Comparison of ENCODE assay signal across 9 cellular contexts in genomic region chr6:31680226-31680840, GRCh38. TPM values are rescaled to one million over a fixed set of nuclear protein-coding genes. Genes with fewer than 3 reads are reported as not detected.
DNase-seq lines count a peak whose midpoint lies in the region; ATAC-seq and TF ChIP-seq lines count a peak whose summit lies in the region.
"Had no signal": no experiment of that assay in that cellular context is flagged by ENCODE, and none has a peak within 500 bp of the region (broad histone marks: within the 10 kb centered on the region; RNA-seq: fewer than 3 reads in every experiment).

No MANE protein-coding gene starts in this region.

- peak overlapping the region; percentile 10 for H3K27ac Mint-ChIP-seq in activated naive CD4-positive, alpha-beta T cell treated with anti-CD3 and anti-CD28 coated beads, Interleukin-2, amount 10 ng/mL, durations not matched to agents 7 days and 5 days

- H3K9me3 Mint-ChIP-seq in activated naive CD4-positive, alpha-beta T cell treated with anti-CD3 and anti-CD28 coated beads, Interleukin-2, amount 10 ng/mL, durations not matched to agents 7 days and 5 days, result no peaks in the 10 kb centered on the region

- CTCF ChIA-PET in activated naive CD4-positive, alpha-beta T cell treated with anti-CD3 and anti-CD28 coated beads, Interleukin-2, amount 10 ng/mL, durations not matched to agents 7 days and 5 days (lab: Charles Lee), result interaction anchor here (0.7 to 1.6 kb wide), 11 partner anchors 11 to 271 kb away, joined by 3 to 9 read pairs (median 3); no protein-coding TSS in a partner anchor

- H3K4me3 ChIP-seq in body of pancreas (no peak overlapping the region), mucosa of stomach (ENCODE audit: low read length) (no peak overlapping the region), transverse colon (peak overlapping the region in 2 of 4 donors; percentile 43 to 63)

- no peaks in the 10 kb centered on the region for H3K36me3 ChIP-seq in body of pancreas (replicated peaks in 1 of 2; ENCODE audit: insufficient read depth in 1 of 2, low read depth in 2 of 2)
- H3K36me3 ChIP-seq in mucosa of stomach (ENCODE audit: control insufficient read depth, insufficient read depth, low read length), result no peaks in the 10 kb centered on the region
- no peaks in the 10 kb centered on the region for H3K36me3 ChIP-seq in transverse colon
- H3K36me3 ChIP-seq: right atrium auricular region had no signal

- intact Hi-C loops in body of pancreas (cut with DNase I), result loop anchor here (5.0 kb wide), 1 partner anchor 272 kb away; no protein-coding TSS in a partner anchor
- intact Hi-C loops in transverse colon (cut with DNase I; ENCODE audit: low total_unique reads), result loop anchor here (10.0 kb wide), 1 partner anchor 154 kb away; no protein-coding TSS in a partner anchor

- H3K4me1 ChIP-seq in body of pancreas (peaks cover 27% of the 10 kb centered on the region), mucosa of stomach (ENCODE audit: control insufficient read depth, insufficient read depth, low read length) (peaks cover 19% of the 10 kb centered on the region), transverse colon (peaks cover 5 to 26% (median 11%) of the 10 kb centered on the region in 4 donors)

- H3K4me1 Mint-ChIP-seq in activated naive CD4-positive, alpha-beta T cell treated with anti-CD3 and anti-CD28 coated beads, Interleukin-2, amount 10 ng/mL, durations not matched to agents 7 days and 5 days, result peaks cover 37% of the 10 kb centered on the region

- peaks cover 14% of the 10 kb centered on the region for H3K27me3 Mint-ChIP-seq in activated naive CD4-positive, alpha-beta T cell treated with anti-CD3 and anti-CD28 coated beads, Interleukin-2, amount 10 ng/mL, durations not matched to agents 7 days and 5 days

- no peak for TF ChIP-seq EP300 in transverse colon (IDR thresholded peaks at IDR 0.05; ENCODE audit: low read depth)

- H3K9me3 ChIP-seq in body of pancreas (no peaks in the 10 kb centered on the region), mucosa of stomach (ENCODE audit: control insufficient read depth, low read length) (no peaks in the 10 kb centered on the region), transverse colon (no peaks in the 10 kb centered on the region)
- H3K9me3 ChIP-seq: right atrium auricular region had no signal

- no peak for TF ChIP-seq CTCF in body of pancreas (IDR thresholded peaks at IDR 0.05)
- TF ChIP-seq CTCF in transverse colon (IDR thresholded peaks at IDR 0.05), result no peak

- TF ChIP-seq POLR2A in body of pancreas (IDR thresholded peaks at IDR 0.05) (no peak), transverse colon (IDR thresholded peaks at IDR 0.05) (no peak)

- in situ Hi-C loops in transverse colon (cut with MboI; ENCODE audit: low pct_ligation_motif_present in 1 of 4, low pct_unique_long_range_greater_than_20kb in 1 of 4, low sequenced_read_pairs in 3 of 4) (loop anchor here in 1 of 4 donors (10.0 kb wide), 1 partner anchor 84 kb away; the partner anchor contains the start of gene SAPCD1), G401 (cut with HindIII; ENCODE audit: low sequenced_read_pairs) (no loop called here)

- no peak for DNase-seq in activated naive CD4-positive, alpha-beta T cell treated with anti-CD3 and anti-CD28 coated beads, Interleukin-2, amount 10 ng/mL, durations not matched to agents 7 days and 5 days
- no peak for DNase-seq in activated naive CD4-positive, alpha-beta T cell (lab: John Stamatoyannopoulos, UW)
- no peak for DNase-seq in body of pancreas
- DNase-seq in transverse colon, result no peak
- DNase-seq in NCI-H226, result no peak
- no peak for DNase-seq in G401 (ENCODE audit: low spot score)

- peak overlapping the region; percentile 72 for H3K4me3 Mint-ChIP-seq in activated naive CD4-positive, alpha-beta T cell treated with anti-CD3 and anti-CD28 coated beads, Interleukin-2, amount 10 ng/mL, durations not matched to agents 7 days and 5 days

- H3K9ac ChIP-seq in mucosa of stomach (ENCODE audit: low read length), result peak overlapping the region; percentile 41

- H3K27me3 ChIP-seq in body of pancreas, result no peaks in the 10 kb centered on the region
- no peaks in the 10 kb centered on the region for H3K27me3 ChIP-seq in mucosa of stomach (ENCODE audit: control insufficient read depth, insufficient read depth, low read length)
- H3K27me3 ChIP-seq in transverse colon, result no peaks in the 10 kb centered on the region
- H3K27me3 ChIP-seq: right atrium auricular region had no signal

- WGBS in body of pancreas, 2 donors, result 22 to 26% methylated on average over 4 to 6 of the region's 6 CpGs
- WGBS in transverse colon (ENCODE audit: low coverage in 1 of 2), 2 donors, result 0 to 39% methylated on average over 2 to 5 of the region's 6 CpGs

- peaks cover 7% of the 10 kb centered on the region for H3K36me3 Mint-ChIP-seq in activated naive CD4-positive, alpha-beta T cell treated with anti-CD3 and anti-CD28 coated beads, Interleukin-2, amount 10 ng/mL, durations not matched to agents 7 days and 5 days

- H3K27ac ChIP-seq in body of pancreas (peak overlapping the region in 3 of 4 donors; percentile 59 to 82 (median 70)), transverse colon (peak overlapping the region; percentile 35 to 83 (median 72))

- ATAC-seq in body of pancreas (no peak), HG02970 (IDR thresholded peaks at IDR 0.05; ENCODE audit: low FRiP score, unreplicated experiment) (no peak)

RNA-seq across cellular contexts. Expression of gene LY6G5C, which starts 0.5 kb away (rescaled TPM):
- total RNA-seq in body of pancreas (1 to 10 TPM in 1 of 2 donors, not detected in 1; 4.4 TPM), transverse colon (1 to 10 TPM in 1 of 4 donors, under 1 TPM in 1, not detected in 2; 0.95 to 2.2 TPM)
- total RNA-seq in G401 (2014; rRNA removed; shearing (Covaris generic)), result not detected in 2 replicates

RNA-seq across cellular contexts. Expression of gene LY6G5B, which starts 10.6 kb away (rescaled TPM):
- total RNA-seq in body of pancreas (1 to 10 TPM; 6.9 to 8.3 TPM), transverse colon (10 to 100 TPM in 2 of 4 donors, 1 to 10 TPM in 2; 2.4 to 21.3 (median 10.3) TPM)
- total RNA-seq in G401 (2014; rRNA removed; shearing (Covaris generic)), result 2.0 TPM in 1 of 2 replicates, not detected in the other

RNA-seq across cellular contexts. Expression of gene CSNK2B, which starts 14.5 kb away (rescaled TPM):
- 100 to 1,000 TPM in 1 of 2 donors, 10 to 100 TPM in 1; 98.2 to 100 TPM for total RNA-seq in body of pancreas
- 100 to 1,000 TPM; 182 to 231 (median 210) TPM for total RNA-seq in transverse colon
- 105 and 107 TPM in 2 replicates for total RNA-seq in G401 (2014; rRNA removed; shearing (Covaris generic))

RNA-seq across cellular contexts. Expression of gene GPANK1, which starts 15.5 kb away (rescaled TPM):
- total RNA-seq in body of pancreas, result 10 to 100 TPM in 1 of 2 donors, 1 to 10 TPM in 1; 8.9 to 10.9 TPM
- total RNA-seq in transverse colon, result 10 to 100 TPM in 3 of 4 donors, 1 to 10 TPM in 1; 2.4 to 32.9 (median 23.2) TPM
- 24.9 and 31.6 TPM in 2 replicates for total RNA-seq in G401 (2014; rRNA removed; shearing (Covaris generic))

RNA-seq across cellular contexts. Expression of gene C6orf47, which starts 19.8 kb away (rescaled TPM):
- total RNA-seq in body of pancreas (10 to 100 TPM; 15.8 to 22.1 TPM), transverse colon (10 to 100 TPM; 18.7 to 45.7 (median 25.2) TPM)
- 12.4 and 16.2 TPM in 2 replicates for total RNA-seq in G401 (2014; rRNA removed; shearing (Covaris generic))
